In genomic region chr20:47527004-47527800, GRCh38 we compare ENCODE assay signal across 32 cellular contexts. TPM values are rescaled to one million over a fixed set of nuclear protein-coding genes. Genes with fewer than 3 reads are reported as not detected.
DNase-seq lines count a peak whose midpoint lies in the region; ATAC-seq and TF ChIP-seq lines count a peak whose summit lies in the region.
"Had no signal": no experiment of that assay in that cellular context is flagged by ENCODE, and none has a peak within 500 bp of the region (broad histone marks: within the 10 kb centered on the region; RNA-seq: fewer than 3 reads in every experiment).

No MANE protein-coding gene starts in this region.

- in situ Hi-C loops in Panc1 (cut with HindIII; ENCODE audit: low pct_unique_long_range_greater_than_20kb, low sequenced_read_pairs): no loop called here

- DNase-seq in T-helper 2 cell treated with Interferon-gamma antibody and Interleukin-4, amounts not matched to agents 5 μg/mL and 100 μg/mL, for 36 hours (ENCODE audit: low spot score): no peak
- DNase-seq in T-helper 2 cell: no peak
- DNase-seq in CD4-positive, CD25-positive, alpha-beta regulatory T cell: no peak
- DNase-seq in Panc1 (ENCODE audit: low read depth, low spot score): no peak
- DNase-seq in memory B cell (ENCODE audit: low spot score in 2 of 2): no peak
- no peak for DNase-seq in dedifferentiated amniotic fluid mesenchymal stem cell (ENCODE audit: extremely low spot score)
- no peak for DNase-seq in NCI-H1092 treated with DMSO at 0.1 percent for 48 hours (lab: John Stamatoyannopoulos, UW)
- no peak for DNase-seq in esophagus muscularis mucosa (ENCODE audit: extremely low spot score)
- DNase-seq: 8988T; activated CD4-positive, alpha-beta T cell treated with anti-CD3 and anti-CD28 coated beads, Interleukin-2, amount 10 ng/mL, durations not matched to agents 24 days and 14 days; activated naive CD4-positive, alpha-beta T cell treated with anti-CD3 and anti-CD28 coated beads for 36 hours; activated T-cell treated with anti-CD3 and anti-CD28 coated beads, Interleukin-2, amount 50 U/mL, for 48 hours; anterior cingulate cortex; effector CD4-positive, alpha-beta T cell; immature natural killer cell; KG1; left cardiac atrium; mucosa of descending colon; NCI-H1417; NCI-H2029 treated with DMSO at 0.1 percent for 48 hours; NCI-H2227 treated with DMSO at 0.1 percent for 48 hours; NCI-H526; OCI-M1; ovary; stimulated activated naive CD4-positive, alpha-beta T cell; T-helper 9 cell; testis had no signal

- CTCF ChIA-PET in Panc1 (lab: Charles Lee): no interaction called here

- no peak overlapping the region for H3K4me3 Mint-ChIP-seq in T-helper 2 cell treated with Interferon-gamma antibody and Interleukin-4, amounts not matched to agents 5 μg/mL and 100 μg/mL, for 36 hours
- peak overlapping the region in 2 of 4 donors; percentile 21 for H3K4me3 Mint-ChIP-seq in CD4-positive, CD25-positive, alpha-beta regulatory T cell
- H3K4me3 Mint-ChIP-seq in memory B cell: no peak overlapping the region
- H3K4me3 Mint-ChIP-seq: activated CD4-positive, alpha-beta T cell treated with anti-CD3 and anti-CD28 coated beads, Interleukin-2, amount 10 ng/mL, durations not matched to agents 24 days and 14 days; activated naive CD4-positive, alpha-beta T cell treated with anti-CD3 and anti-CD28 coated beads for 36 hours; immature natural killer cell; neural crest cell had no signal

- peaks cover 54% of the 10 kb centered on the region for H3K36me3 Mint-ChIP-seq in T-helper 2 cell treated with Interferon-gamma antibody and Interleukin-4, amounts not matched to agents 5 μg/mL and 100 μg/mL, for 36 hours (ENCODE audit: low read depth)
- H3K36me3 Mint-ChIP-seq in CD4-positive, CD25-positive, alpha-beta regulatory T cell: peaks cover 31% of the 10 kb centered on the region
- H3K36me3 Mint-ChIP-seq in memory B cell: peaks cover 39% of the 10 kb centered on the region

- POLR2A ChIA-PET in Panc1 (lab: Charles Lee): no interaction called here

- peak overlapping the region; percentile 31 for H3K27ac Mint-ChIP-seq in T-helper 2 cell treated with Interferon-gamma antibody and Interleukin-4, amounts not matched to agents 5 μg/mL and 100 μg/mL, for 36 hours
- H3K27ac Mint-ChIP-seq in CD4-positive, CD25-positive, alpha-beta regulatory T cell: peak overlapping the region in 2 of 3 donors; percentile 0 to 12
- peak overlapping the region; percentile 67 for H3K27ac Mint-ChIP-seq in memory B cell
- H3K27ac Mint-ChIP-seq: activated CD4-positive, alpha-beta T cell treated with anti-CD3 and anti-CD28 coated beads, Interleukin-2, amount 10 ng/mL, durations not matched to agents 24 days and 14 days; activated naive CD4-positive, alpha-beta T cell treated with anti-CD3 and anti-CD28 coated beads for 36 hours had no signal

- 98% methylated on average over 5 of the region's 5 CpGs for WGBS in esophagus muscularis mucosa

- H3K4me3 ChIP-seq in CD4-positive, CD25-positive, alpha-beta regulatory T cell (ENCODE audit: low read depth, low read length): no peak overlapping the region
- H3K4me3 ChIP-seq in Panc1 (ENCODE audit: low read depth in 2 of 2, low read length in 2 of 2): no peak overlapping the region
- no peak overlapping the region for H3K4me3 ChIP-seq in esophagus muscularis mucosa
- H3K4me3 ChIP-seq: breast epithelium, lung, mucosa of descending colon, ovary, testis had no signal

- H3K36me3 ChIP-seq in CD4-positive, CD25-positive, alpha-beta regulatory T cell (ENCODE audit: control insufficient read depth, insufficient read depth, low read length): peaks cover 7% of the 10 kb centered on the region
- H3K36me3 ChIP-seq in Panc1 (ENCODE audit: control insufficient read depth, insufficient read depth, low read length) (no peaks in the 10 kb centered on the region), esophagus muscularis mucosa (peaks cover 0 to 4% (median 0%) of the 10 kb centered on the region in 4 donors)
- H3K36me3 ChIP-seq: breast epithelium, ovary had no signal

- H3K4me1 Mint-ChIP-seq in T-helper 2 cell treated with Interferon-gamma antibody and Interleukin-4, amounts not matched to agents 5 μg/mL and 100 μg/mL, for 36 hours (ENCODE audit: low read depth): peaks cover 33% of the 10 kb centered on the region
- H3K4me1 Mint-ChIP-seq in CD4-positive, CD25-positive, alpha-beta regulatory T cell: peaks cover 30 to 57% (median 39%) of the 10 kb centered on the region in 4 donors
- H3K4me1 Mint-ChIP-seq in memory B cell: peaks cover 32% of the 10 kb centered on the region

- H3K27ac ChIP-seq in CD4-positive, CD25-positive, alpha-beta regulatory T cell (ENCODE audit: insufficient read depth, low read length, poor library complexity, severe bottlenecking): no peak overlapping the region
- H3K27ac ChIP-seq in Panc1 (ENCODE audit: low read length) (no peak overlapping the region), esophagus muscularis mucosa (replicated peaks in 1 of 4) (no peak overlapping the region)
- H3K27ac ChIP-seq: breast epithelium, C4-2B, ovary, testis had no signal

- intact Hi-C loops in Panc1 (cut with micrococcal nuclease; ENCODE audit: unreplicated experiment) (no loop called here), esophagus muscularis mucosa (cut with DNase I) (no loop called here)

- no peaks in the 10 kb centered on the region for H3K27me3 ChIP-seq in CD4-positive, CD25-positive, alpha-beta regulatory T cell (ENCODE audit: control insufficient read depth, insufficient read depth, low read length)
- H3K27me3 ChIP-seq in Panc1 (ENCODE audit: control insufficient read depth, insufficient read depth, low read length): no peaks in the 10 kb centered on the region
- no peaks in the 10 kb centered on the region for H3K27me3 ChIP-seq in esophagus muscularis mucosa
- H3K27me3 ChIP-seq: breast epithelium, ovary, testis had no signal

- no peak for ATAC-seq in CD4-positive, CD25-positive, alpha-beta regulatory T cell (ENCODE audit: low read depth in 2 of 2)
- ATAC-seq in Panc1 (no peak), memory B cell (ENCODE audit: low read depth) (no peak)
- ATAC-seq: left cardiac atrium, mucosa of descending colon, Right ventricle myocardium inferior had no signal

- H3K27me3 Mint-ChIP-seq in T-helper 2 cell treated with Interferon-gamma antibody and Interleukin-4, amounts not matched to agents 5 μg/mL and 100 μg/mL, for 36 hours (ENCODE audit: low read depth): no peaks in the 10 kb centered on the region
- H3K27me3 Mint-ChIP-seq in CD4-positive, CD25-positive, alpha-beta regulatory T cell: no peaks in the 10 kb centered on the region
- H3K27me3 Mint-ChIP-seq in memory B cell: no peaks in the 10 kb centered on the region
- H3K27me3 Mint-ChIP-seq: activated CD4-positive, alpha-beta T cell treated with anti-CD3 and anti-CD28 coated beads, Interleukin-2, amount 10 ng/mL, durations not matched to agents 24 days and 14 days had no signal

- TF ChIP-seq EP300 in esophagus muscularis mucosa (IDR thresholded peaks at IDR 0.05): no peak

- peaks cover 14% of the 10 kb centered on the region for H3K9me3 Mint-ChIP-seq in T-helper 2 cell treated with Interferon-gamma antibody and Interleukin-4, amounts not matched to agents 5 μg/mL and 100 μg/mL, for 36 hours
- peaks cover 0 to 7% (median 5%) of the 10 kb centered on the region in 7 donors for H3K9me3 Mint-ChIP-seq in CD4-positive, CD25-positive, alpha-beta regulatory T cell
- peaks cover 2% of the 10 kb centered on the region for H3K9me3 Mint-ChIP-seq in memory B cell

- TF ChIP-seq CTCF in Panc1 (IDR thresholded peaks at IDR 0.05): no peak
- TF ChIP-seq CTCF in esophagus muscularis mucosa (IDR thresholded peaks at IDR 0.05): no peak

- H3K4me1 ChIP-seq in CD4-positive, CD25-positive, alpha-beta regulatory T cell (ENCODE audit: control insufficient read depth, insufficient read depth, low read length, poor library complexity, severe bottlenecking): no peaks in the 10 kb centered on the region
- H3K4me1 ChIP-seq in Panc1 (ENCODE audit: control insufficient read depth, insufficient read depth, low read length): peaks cover 6% of the 10 kb centered on the region; the same call in 1 of the 2 replicates
- peaks cover 5 to 20% (median 16%) of the 10 kb centered on the region in 4 donors for H3K4me1 ChIP-seq in esophagus muscularis mucosa
- H3K4me1 ChIP-seq: breast epithelium, testis had no signal

- TF ChIP-seq POLR2A in esophagus muscularis mucosa (IDR thresholded peaks at IDR 0.05; ENCODE audit: low read depth): no peak

- BruUV-seq in Panc1 (replicated peaks; lab: Mats Ljungman, UMichigan): TSS peak; percentile 7

- peaks cover 5 to 7% of the 10 kb centered on the region in 2 experiments for H3K9me3 ChIP-seq in CD4-positive, CD25-positive, alpha-beta regulatory T cell (ENCODE audit: control insufficient read depth in 2 of 2, low read length in 2 of 2)
- peaks cover 11% of the 10 kb centered on the region; the same call in 1 of the 2 replicates for H3K9me3 ChIP-seq in Panc1 (ENCODE audit: control insufficient read depth, insufficient read depth, low read depth, low read length)
- peaks cover 0 to 8% (median 3%) of the 10 kb centered on the region in 4 donors for H3K9me3 ChIP-seq in esophagus muscularis mucosa
- H3K9me3 ChIP-seq: ovary, testis had no signal

RNA-seq across cellular contexts. Expression of gene NCOA3, which starts 25.5 kb away (rescaled TPM):
- 86.6 TPM for total RNA-seq in CD4-positive, CD25-positive, alpha-beta regulatory T cell
- polyA plus RNA-seq in CD4-positive, CD25-positive, alpha-beta regulatory T cell: 10 to 100 TPM; 21.4 to 32.3 (median 24.0) TPM
- 47.7 TPM for total RNA-seq in Panc1 (2021; ENCODE audit: unreplicated experiment)
- polyA plus RNA-seq in Panc1 (2012; ENCODE audit: insufficient read length): 16.3 TPM
- total RNA-seq in esophagus muscularis mucosa: 10 to 100 TPM; 25.7 to 51.4 (median 35.8) TPM

Comparison
In these comparisons a context has a peak if more than half of its experiments do, and no peak if none do; other contexts are left out.
1. H3K27ac Mint-ChIP-seq: peak in every context shown above with its lines; median percentile 67 in memory B cell; 31 in T-helper 2 cell treated with Interferon-gamma antibody and Interleukin-4, amounts not matched to agents 5 μg/mL and 100 μg/mL, for 36 hours; 6 in CD4-positive, CD25-positive, alpha-beta regulatory T cell.